18 cellular contexts compared by ENCODE assay signal in genomic region chr18:38932752-38933151, GRCh38.
DNase-seq lines count a peak whose midpoint lies in the region; ATAC-seq and TF ChIP-seq lines count a peak whose summit lies in the region.
"Had no signal": no experiment of that assay in that cellular context is flagged by ENCODE, and none has a peak within 500 bp of the region (broad histone marks: within the 10 kb centered on the region; RNA-seq: fewer than 3 reads in every experiment).

No MANE protein-coding gene starts in this region.

- no peak for TF ChIP-seq CTCF in GM12865 (IDR thresholded peaks at IDR 0.05; ENCODE audit: insufficient read depth, low read depth, low read length, missing control alignments)

- CTCF ChIA-PET in activated CD8-positive, alpha-beta T cell treated with anti-CD3 and anti-CD28 coated beads, Interleukin-2, amount 10 ng/mL, durations not matched to agents 7 days and 5 days (lab: Charles Lee), result no interaction called here

- H3K36me3 Mint-ChIP-seq in activated CD8-positive, alpha-beta T cell treated with anti-CD3 and anti-CD28 coated beads, Interleukin-2, amount 10 ng/mL, durations not matched to agents 7 days and 5 days (ENCODE audit: low read depth), result no peaks in the 10 kb centered on the region
- H3K36me3 Mint-ChIP-seq: brain had no signal

- ATAC-seq in GM19043 (IDR thresholded peaks at IDR 0.05; ENCODE audit: low read depth, unreplicated experiment), result peak; percentile 61
- ATAC-seq in HG02571 (IDR thresholded peaks at IDR 0.05; ENCODE audit: unreplicated experiment), result peak; percentile 63
- ATAC-seq in HG03175 (IDR thresholded peaks at IDR 0.05; ENCODE audit: unreplicated experiment), result peak; percentile 59
- no peak for ATAC-seq in activated CD8-positive, alpha-beta T cell treated with anti-CD3 and anti-CD28 coated beads, Interleukin-2, amount 10 ng/mL, durations not matched to agents 7 days and 5 days
- no peak for ATAC-seq in left ventricle myocardium superior
- ATAC-seq: mucosa of descending colon had no signal

- no peak overlapping the region for H3K4me3 Mint-ChIP-seq in activated CD8-positive, alpha-beta T cell treated with anti-CD3 and anti-CD28 coated beads, Interleukin-2, amount 10 ng/mL, durations not matched to agents 7 days and 5 days
- H3K4me3 Mint-ChIP-seq: brain had no signal

- no peak overlapping the region for H3K27ac Mint-ChIP-seq in activated CD8-positive, alpha-beta T cell treated with anti-CD3 and anti-CD28 coated beads, Interleukin-2, amount 10 ng/mL, durations not matched to agents 7 days and 5 days
- H3K27ac Mint-ChIP-seq: brain had no signal

- no peaks in the 10 kb centered on the region for H3K27me3 Mint-ChIP-seq in activated CD8-positive, alpha-beta T cell treated with anti-CD3 and anti-CD28 coated beads, Interleukin-2, amount 10 ng/mL, durations not matched to agents 7 days and 5 days (ENCODE audit: low read depth)
- H3K27me3 Mint-ChIP-seq: brain had no signal

- no peaks in the 10 kb centered on the region for H3K9me3 Mint-ChIP-seq in activated CD8-positive, alpha-beta T cell treated with anti-CD3 and anti-CD28 coated beads, Interleukin-2, amount 10 ng/mL, durations not matched to agents 7 days and 5 days (ENCODE audit: insufficient read depth)
- H3K9me3 Mint-ChIP-seq: brain had no signal

- H3K4me3 ChIP-seq in GM12865 (ENCODE audit: low read depth, low read length), result no peak overlapping the region
- H3K4me3 ChIP-seq: mucosa of descending colon had no signal

- no peaks in the 10 kb centered on the region for H3K4me1 Mint-ChIP-seq in activated CD8-positive, alpha-beta T cell treated with anti-CD3 and anti-CD28 coated beads, Interleukin-2, amount 10 ng/mL, durations not matched to agents 7 days and 5 days (ENCODE audit: low read depth)

- intact Hi-C loops in left ventricle myocardium superior (cut with micrococcal nuclease), result no loop called here

- POLR2A ChIA-PET in activated CD8-positive, alpha-beta T cell treated with anti-CD3 and anti-CD28 coated beads, Interleukin-2, amount 10 ng/mL, durations not matched to agents 7 days and 5 days (lab: Charles Lee), result no interaction called here

- DNase-seq in GM12865 (ENCODE audit: low read depth) (peak; percentile 26), AML-193 (lab: John Stamatoyannopoulos, UW) (no peak), left ventricle myocardium superior (no peak)
- DNase-seq in activated CD8-positive, alpha-beta T cell treated with anti-CD3 and anti-CD28 coated beads, Interleukin-2, amount 10 ng/mL, durations not matched to agents 7 days and 5 days, result no peak
- no peak for DNase-seq in activated naive CD4-positive, alpha-beta T cell treated with anti-CD3 and anti-CD28 coated beads, Interleukin-2, amount 50 U/mL, for 16 hours
- DNase-seq: activated CD4-positive, alpha-beta T cell treated with anti-CD3 and anti-CD28 coated beads, Interleukin-2, amount 50 U/mL, for 48 hours; activated gamma-delta T cell; Caco-2; effector CD4-positive, alpha-beta T cell; mucosa of descending colon; NCI-H1092; posterior cingulate gyrus; RPMI8226; stimulated activated CD8-positive, alpha-beta memory T cell treated with anti-CD3 and anti-CD28 coated beads, Interleukin-4, amount 100 ng/mL, for 48 hours had no signal

Comparison
In these comparisons a context has a peak if more than half of its experiments do, and no peak if none do; other contexts are left out.
1. ATAC-seq: peak in GM19043 (single experiment), HG02571 (single experiment) and HG03175 (single experiment); none in activated CD8-positive, alpha-beta T cell treated with anti-CD3 and anti-CD28 coated beads, Interleukin-2, amount 10 ng/mL, durations not matched to agents 7 days and 5 days (single experiment) and left ventricle myocardium superior (single experiment).